In the genomic region with DNA sequence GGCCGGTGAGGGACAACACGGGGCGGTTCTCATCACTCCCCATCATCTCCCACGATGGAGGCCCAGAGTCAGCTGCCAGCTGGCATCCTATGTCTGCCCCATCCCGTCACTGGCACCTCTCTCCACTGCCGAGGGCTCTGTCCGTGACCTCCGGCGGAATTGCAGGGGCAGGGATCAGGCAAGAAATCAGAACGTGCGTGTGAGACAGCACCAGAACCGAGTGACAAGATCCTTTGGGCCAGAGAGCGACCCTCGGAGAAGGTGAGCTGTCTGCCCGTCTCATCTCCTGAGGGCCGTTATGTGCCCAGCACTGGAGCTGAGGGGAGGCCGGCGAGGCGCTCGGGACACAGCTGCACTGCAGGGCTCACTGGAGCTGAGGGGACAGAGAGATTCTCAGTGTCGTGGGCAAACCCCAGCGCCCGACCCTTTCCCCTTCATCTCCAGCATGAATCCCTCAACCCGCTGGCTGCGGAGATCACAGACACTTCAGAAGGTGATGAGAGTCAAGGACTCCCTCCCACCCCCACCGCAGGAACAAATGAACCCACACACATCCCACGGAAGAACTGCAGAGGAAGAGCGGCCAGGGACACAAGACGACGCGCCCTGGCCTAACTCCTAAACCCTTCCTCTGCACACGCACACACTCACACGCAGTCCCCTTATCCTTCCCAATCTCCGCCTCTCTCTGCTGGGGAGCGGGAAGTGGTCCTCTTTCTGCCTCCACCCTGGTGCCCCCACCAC, we compare ENCODE assay signal across 16 cellular contexts.
DNase-seq lines count a peak whose midpoint lies in the region; TF ChIP-seq lines count a peak whose summit lies in the region.
"Had no signal": no experiment of that assay in that cellular context is flagged by ENCODE, and none has a peak within 500 bp of the region (broad histone marks: within the 10 kb centered on the region; RNA-seq: fewer than 3 reads in every experiment).

No MANE protein-coding gene starts in this region.

- H3K27ac Mint-ChIP-seq in HFFc6 (peak overlapping the region; percentile 34), CD14-positive monocyte (no peak overlapping the region)
- no peak overlapping the region for H3K27ac Mint-ChIP-seq in CD8-positive, alpha-beta memory T cell

- H3K36me3 ChIP-seq in esophagus (ENCODE audit: control insufficient read depth in 2 of 2, insufficient read depth in 2 of 2, low read length in 1 of 2) (peaks cover 0 to 8% of the 10 kb centered on the region in 2 donors), spleen (peaks cover 0 to 37% (median 9%) of the 10 kb centered on the region in 6 donors)
- peaks cover 4% of the 10 kb centered on the region for H3K36me3 ChIP-seq in CD8-positive, alpha-beta memory T cell (ENCODE audit: insufficient read depth, low read length)

- H3K9me3 ChIP-seq in esophagus (ENCODE audit: control insufficient read depth in 2 of 2, insufficient read depth in 1 of 2, low read depth in 1 of 2, low read length in 1 of 2) (peaks cover 0 to 4% of the 10 kb centered on the region in 2 donors), spleen (no peaks in the 10 kb centered on the region)
- H3K9me3 ChIP-seq in CD8-positive, alpha-beta memory T cell (ENCODE audit: low read length), result no peaks in the 10 kb centered on the region
- H3K9me3 ChIP-seq: testis had no signal

- intact Hi-C loops in spleen (cut with DNase I; ENCODE audit: low total_unique reads) (no loop called here), CD14-positive monocyte (cut with micrococcal nuclease) (no loop called here)

- CTCF ChIA-PET in CD8-positive, alpha-beta memory T cell (lab: Charles Lee), result interaction anchor here (1.0 to 11.9 kb wide), 4 partner anchors 9 to 175 kb away, joined by 3 to 132 read pairs (median 4); no protein-coding TSS in a partner anchor

- no peak for DNase-seq in HFFc6
- peak; percentile 82 for DNase-seq in mesenteric fat pad (ENCODE audit: low spot score)
- no peak for DNase-seq in spleen
- DNase-seq in CD14-positive monocyte (ENCODE audit: low spot score), result no peak
- no peak for DNase-seq in NCI-H524 (lab: John Stamatoyannopoulos, UW)
- no peak for DNase-seq in activated effector memory CD4-positive, alpha-beta T cell treated with anti-CD3 and anti-CD28 coated beads, Interleukin-2, amount 50 U/mL, for 16 hours
- DNase-seq in CD8-positive, alpha-beta memory T cell, result no peak
- DNase-seq: aorta, dermis blood vessel endothelial cell, NCI-H2029, NCI-H524 treated with DMSO at 0.1 percent for 48 hours, PC-3, testis had no signal

- H3K27ac ChIP-seq in esophagus (ENCODE audit: low read depth in 2 of 2, low read length in 1 of 2), result peak overlapping the region; percentile 74 to 79
- peak overlapping the region in 7 of 8 donors; percentile 55 to 79 (median 70) for H3K27ac ChIP-seq in spleen
- no peak overlapping the region for H3K27ac ChIP-seq in CD8-positive, alpha-beta memory T cell (ENCODE audit: low read depth, low read length)
- H3K27ac ChIP-seq: parathyroid adenoma, testis had no signal

- TF ChIP-seq CTCF in HFFc6 (IDR thresholded peaks at IDR 0.05), result no peak
- TF ChIP-seq CTCF in spleen (IDR thresholded peaks at IDR 0.05 in 8 of 11, conservative IDR thresholded peaks at IDR 0.05 in 3 of 11), result no peak
- TF ChIP-seq CTCF in CD14-positive monocyte (IDR thresholded peaks at IDR 0.05), result no peak

- no peak for TF ChIP-seq POLR2A in spleen (IDR thresholded peaks at IDR 0.05)

- H3K4me3 ChIP-seq in esophagus (ENCODE audit: low read depth in 1 of 2, low read length in 2 of 2) (no peak overlapping the region), spleen (no peak overlapping the region)
- H3K4me3 ChIP-seq in CD8-positive, alpha-beta memory T cell (ENCODE audit: low read length), result no peak overlapping the region
- H3K4me3 ChIP-seq: testis had no signal

- H3K27me3 ChIP-seq in esophagus (ENCODE audit: control insufficient read depth in 1 of 2, insufficient read depth in 2 of 2, low read length in 2 of 2), result no peaks in the 10 kb centered on the region
- H3K27me3 ChIP-seq in spleen (replicated peaks in 1 of 7), result peaks cover 0 to 10% (median 0%) of the 10 kb centered on the region in 7 donors
- H3K27me3 ChIP-seq in CD8-positive, alpha-beta memory T cell (ENCODE audit: insufficient read depth, low read length, poor library complexity, severe bottlenecking), result no peaks in the 10 kb centered on the region
- H3K27me3 ChIP-seq: testis had no signal

- H3K4me3 Mint-ChIP-seq in HFFc6 (no peak overlapping the region; the same call in 1 of the 2 replicates), CD14-positive monocyte (peak overlapping the region in 1 of 2 donors; percentile 37)
- no peak overlapping the region for H3K4me3 Mint-ChIP-seq in CD8-positive, alpha-beta memory T cell
- H3K4me3 Mint-ChIP-seq: activated T-helper 17 cell treated with anti-CD3 and anti-CD28 coated beads, Interleukin-2, amount 50 U/mL, for 72 hours had no signal

- H3K4me1 ChIP-seq in esophagus (ENCODE audit: control insufficient read depth in 2 of 2, insufficient read depth in 2 of 2, low read length in 1 of 2), result peaks cover 0 to 10% of the 10 kb centered on the region in 2 donors
- H3K4me1 ChIP-seq in spleen, result peaks cover 0 to 52% (median 14%) of the 10 kb centered on the region in 6 donors
- no peaks in the 10 kb centered on the region for H3K4me1 ChIP-seq in CD8-positive, alpha-beta memory T cell (ENCODE audit: insufficient read depth, low read length)
- H3K4me1 ChIP-seq: parathyroid adenoma had no signal

- WGBS in esophagus, 2 donors, result 80 to 85% methylated on average over 35 of the region's 35 CpGs
- WGBS in spleen, 5 donors, result 64 to 77% (median 74%) methylated on average over 25 to 35 of the region's 35 CpGs

- H3K9me3 Mint-ChIP-seq in HFFc6, result peaks cover 27% of the 10 kb centered on the region
- no peaks in the 10 kb centered on the region for H3K9me3 Mint-ChIP-seq in CD14-positive monocyte
- H3K9me3 Mint-ChIP-seq in CD8-positive, alpha-beta memory T cell, result no peaks in the 10 kb centered on the region
- H3K9me3 Mint-ChIP-seq: activated T-helper 17 cell treated with anti-CD3 and anti-CD28 coated beads, Interleukin-2, amount 50 U/mL, for 72 hours had no signal

- POLR2A ChIA-PET in CD8-positive, alpha-beta memory T cell (lab: Charles Lee), result no interaction called here

- H3K27me3 Mint-ChIP-seq in HFFc6 (ENCODE audit: insufficient read depth) (peaks cover 29% of the 10 kb centered on the region), CD14-positive monocyte (ENCODE audit: low read depth in 3 of 3) (peaks cover 5 to 15% (median 6%) of the 10 kb centered on the region in 3 donors)
- no peaks in the 10 kb centered on the region for H3K27me3 Mint-ChIP-seq in CD8-positive, alpha-beta memory T cell
- H3K27me3 Mint-ChIP-seq: activated T-helper 17 cell treated with anti-CD3 and anti-CD28 coated beads, Interleukin-2, amount 50 U/mL, for 72 hours had no signal

- H3K36me3 Mint-ChIP-seq in HFFc6 (ENCODE audit: low read depth) (peaks cover 90% of the 10 kb centered on the region), CD14-positive monocyte (peaks cover 0 to 28% of the 10 kb centered on the region in 2 donors)
- peaks cover 0 to 74% (median 25%) of the 10 kb centered on the region in 3 donors for H3K36me3 Mint-ChIP-seq in CD8-positive, alpha-beta memory T cell

- peaks cover 92% of the 10 kb centered on the region for H3K4me1 Mint-ChIP-seq in HFFc6 (ENCODE audit: low read depth)
- peaks cover 7% of the 10 kb centered on the region for H3K4me1 Mint-ChIP-seq in CD14-positive monocyte
- no peaks in the 10 kb centered on the region for H3K4me1 Mint-ChIP-seq in CD8-positive, alpha-beta memory T cell
